ENCODE assay signal across 20 cellular contexts in genomic region chr6:89197141-89197540, GRCh38. TPM values are rescaled to one million over a fixed set of nuclear protein-coding genes. Genes with fewer than 3 reads are reported as not detected.
DNase-seq lines count a peak whose midpoint lies in the region; ATAC-seq and TF ChIP-seq lines count a peak whose summit lies in the region.
"Had no signal": no experiment of that assay in that cellular context is flagged by ENCODE, and none has a peak within 500 bp of the region (broad histone marks: within the 10 kb centered on the region; RNA-seq: fewer than 3 reads in every experiment).

No MANE protein-coding gene starts in this region.

- TF ChIP-seq POLR2A in heart left ventricle (IDR thresholded peaks at IDR 0.05): no peak

- H3K4me1 ChIP-seq in right atrium auricular region: no peaks in the 10 kb centered on the region
- no peaks in the 10 kb centered on the region for H3K4me1 ChIP-seq in heart left ventricle

- no peak for ATAC-seq in heart left ventricle
- ATAC-seq in GM21526 (IDR thresholded peaks at IDR 0.05; ENCODE audit: low FRiP score, unreplicated experiment): no peak
- no peak for ATAC-seq in HG03378 (IDR thresholded peaks at IDR 0.05; ENCODE audit: unreplicated experiment)
- ATAC-seq: CD8-positive, alpha-beta T cell; Panc1 had no signal

- no peaks in the 10 kb centered on the region for H3K27me3 ChIP-seq in right atrium auricular region
- H3K27me3 ChIP-seq in heart left ventricle: no peaks in the 10 kb centered on the region
- H3K27me3 ChIP-seq in H7 (ENCODE audit: control insufficient read depth, insufficient read depth, low read length): no peaks in the 10 kb centered on the region

- peak; percentile 9 for DNase-seq in right atrium auricular region (ENCODE audit: low spot score)
- no peak for DNase-seq in heart left ventricle
- peak; percentile 7 for DNase-seq in OCI-M1 (lab: John Stamatoyannopoulos, UW)
- DNase-seq in glomerular visceral epithelial cell (ENCODE audit: extremely low spot score): peak; percentile 12
- no peak for DNase-seq in H7
- DNase-seq: 8988T; AML-193; C1 segment of cervical spinal cord; CD8-positive, alpha-beta T cell; HFFc6; NCI-H1417; NCI-H1694 treated with DMSO at 0.1 percent for 48 hours; NCI-H446; NCI-H526 treated with DMSO at 0.1 percent for 48 hours; T-helper 1 cell had no signal

- H3K4me3 ChIP-seq in right atrium auricular region: no peak overlapping the region
- H3K4me3 ChIP-seq in heart left ventricle: no peak overlapping the region
- H3K4me3 ChIP-seq in H7 (ENCODE audit: insufficient read depth, low read depth, low read length): no peak overlapping the region

- H3K27ac ChIP-seq in right atrium auricular region: no peak overlapping the region
- H3K27ac ChIP-seq in heart left ventricle: no peak overlapping the region

- H3K9me3 ChIP-seq in right atrium auricular region (peaks cover 0 to 23% of the 10 kb centered on the region in 2 donors), heart left ventricle (peaks cover 0 to 25% (median 20%) of the 10 kb centered on the region in 12 donors)

- intact Hi-C loops in heart left ventricle (cut with DNase I): no loop called here

- TF ChIP-seq CTCF in right atrium auricular region (IDR thresholded peaks at IDR 0.05) (no peak), heart left ventricle (IDR thresholded peaks at IDR 0.05) (no peak)

- H3K36me3 ChIP-seq in right atrium auricular region (no peaks in the 10 kb centered on the region), heart left ventricle (no peaks in the 10 kb centered on the region), H7 (replicated peaks; ENCODE audit: control insufficient read depth, insufficient read depth, low read length) (no peaks in the 10 kb centered on the region)

- 67 to 82% (median 70%) methylated on average over 4 of the region's 4 CpGs for WGBS in heart left ventricle, 4 donors

RNA-seq across cellular contexts. Expression of gene GABRR1, which starts 20.0 kb away (rescaled TPM):
- total RNA-seq in right atrium auricular region (under 1 TPM in 1 of 2 donors, not detected in 1; 0.24 TPM), heart left ventricle (not detected)
- polyA plus RNA-seq in heart left ventricle: not detected
- 0.07 and 0.10 TPM in 2 replicates for total RNA-seq in H7 (2014; rRNA removed; shearing (Covaris generic))
- total RNA-seq: CD8-positive, alpha-beta T cell; G401; HFFc6; LHCN-M2 had no signal

RNA-seq across cellular contexts. Expression of gene PM20D2, which starts 51.3 kb away (rescaled TPM):
- 10 to 100 TPM; 13.3 to 15.5 TPM for total RNA-seq in right atrium auricular region
- total RNA-seq in heart left ventricle: 10 to 100 TPM in 5 of 9 donors, 1 to 10 TPM in 4; 6.0 to 22.9 (median 10.4) TPM
- 1 to 10 TPM; 2.4 to 7.0 TPM for polyA plus RNA-seq in heart left ventricle
- total RNA-seq in H7 (2014; rRNA removed; shearing (Covaris generic)): 2.0 and 3.1 TPM in 2 replicates

Comparison
In these comparisons a context has a peak if more than half of its experiments do, and no peak if none do; other contexts are left out.
1. DNase-seq: peak in right atrium auricular region (single experiment), OCI-M1 (single experiment) and glomerular visceral epithelial cell (single experiment); none in heart left ventricle (0 of 5) and H7 (single experiment).